25 cellular contexts compared by ENCODE assay signal in genomic region chr13:23820530-23820929, GRCh38.
"Had no signal": no experiment of that assay in that cellular context is flagged by ENCODE, and none has a peak within 500 bp of the region (broad histone marks: within the 10 kb centered on the region; RNA-seq: fewer than 3 reads in every experiment).

No MANE protein-coding gene starts in this region.

- H3K4me3 Mint-ChIP-seq: dendritic cell treated with granulocyte-macrophage colony-stimulating factor and Interleukin-4, amounts not matched to agents 40 ng/mL and 50 ng/mL, for 4 days; effector memory CD8-positive, alpha-beta T cell; endodermal cell; immature natural killer cell; mesothelial cell of epicardium had no signal

- DNase-seq: colonic mucosa; cortex of kidney; effector CD8-positive, alpha-beta T cell; effector memory CD8-positive, alpha-beta T cell; endodermal cell; erythroblast; esophagus squamous epithelium; foreskin fibroblast; foreskin melanocyte; gastrocnemius medialis; glutamatergic neuron; head of caudate nucleus; heart right ventricle; hippocampal formation; immature natural killer cell; left cardiac atrium; left lung; left ventricle myocardium superior; lower lobe of right lung; mesenchymal stem cell; mucosa of descending colon had no signal

- H3K27ac Mint-ChIP-seq: dendritic cell treated with granulocyte-macrophage colony-stimulating factor and Interleukin-4, amounts not matched to agents 40 ng/mL and 50 ng/mL, for 4 days; effector memory CD8-positive, alpha-beta T cell; endodermal cell; immature natural killer cell; mesothelial cell of epicardium had no signal

- H3K4me1 ChIP-seq: colonic mucosa, gastrocnemius medialis, heart right ventricle, left lung had no signal

- H3K27me3 ChIP-seq: colonic mucosa, esophagus squamous epithelium, gastrocnemius medialis, heart right ventricle, left lung had no signal

- H3K9me3 Mint-ChIP-seq: dendritic cell treated with granulocyte-macrophage colony-stimulating factor and Interleukin-4, amounts not matched to agents 40 ng/mL and 50 ng/mL, for 4 days; effector memory CD8-positive, alpha-beta T cell; endodermal cell; immature natural killer cell; mesothelial cell of epicardium had no signal

- ATAC-seq: effector memory CD8-positive, alpha-beta T cell; esophagus mucosa; gastrocnemius medialis; heart right ventricle; left cardiac atrium; left lung; left ventricle myocardium superior; lower lobe of right lung; mucosa of descending colon had no signal

- H3K27me3 Mint-ChIP-seq: dendritic cell treated with granulocyte-macrophage colony-stimulating factor and Interleukin-4, amounts not matched to agents 40 ng/mL and 50 ng/mL, for 4 days; effector memory CD8-positive, alpha-beta T cell had no signal

- H3K27ac ChIP-seq: colonic mucosa, epithelial cell of prostate, esophagus squamous epithelium, gastrocnemius medialis, heart right ventricle, left lung, lower lobe of right lung had no signal

- H3K9me3 ChIP-seq: colonic mucosa, esophagus squamous epithelium, gastrocnemius medialis, heart right ventricle, left lung, lower lobe of right lung, mucosa of descending colon had no signal

- H3K4me3 ChIP-seq: colonic mucosa, esophagus squamous epithelium, gastrocnemius medialis, heart right ventricle, left lung, lower lobe of right lung, mucosa of descending colon had no signal

- H3K4me1 Mint-ChIP-seq: endodermal cell had no signal

- H3K36me3 ChIP-seq: colonic mucosa, gastrocnemius medialis, left lung, lower lobe of right lung had no signal
